In genomic region chr1:155208406-155208655, GRCh38 we compare ENCODE assay signal across 8 cellular contexts. TPM values are rescaled to one million over a fixed set of nuclear protein-coding genes. Genes with fewer than 3 reads are reported as not detected.
A peak's percentile ranks its signal among the peaks of the same experiment; 100 is the strongest.
DNase-seq lines count a peak whose midpoint lies in the region; TF ChIP-seq lines count a peak whose summit lies in the region.

No MANE protein-coding gene starts in this region.

- H3K27me3 ChIP-seq in BLaER1 (no peaks in the 10 kb centered on the region), Karpas-422 (ENCODE audit: low read length) (no peaks in the 10 kb centered on the region), neural cell (ENCODE audit: insufficient read depth, low read depth, low read length) (no peaks in the 10 kb centered on the region)

- H3K4me1 ChIP-seq in BLaER1 = peaks cover 42% of the 10 kb centered on the region
- peaks cover 29% of the 10 kb centered on the region for H3K4me1 ChIP-seq in Karpas-422 (ENCODE audit: low read length)

- H2AFZ ChIP-seq in Karpas-422 (ENCODE audit: low read length) (no peak overlapping the region), neural cell (ENCODE audit: low read depth, low read length) (peak overlapping the region; percentile 9)

- no peak for TF ChIP-seq CTCF in coronary artery (IDR thresholded peaks at IDR 0.05)
- TF ChIP-seq CTCF in neural cell (IDR thresholded peaks at IDR 0.05; ENCODE audit: poor library complexity, severe bottlenecking) = no peak

- TF ChIP-seq RAD21 in neural cell (conservative IDR thresholded peaks at IDR 0.05) = no peak

- H3K9me3 ChIP-seq in BLaER1 (no peaks in the 10 kb centered on the region), Karpas-422 (ENCODE audit: low read length) (no peaks in the 10 kb centered on the region), neural cell (ENCODE audit: low read length) (no peaks in the 10 kb centered on the region)

- TF ChIP-seq EP300 in neural cell (conservative IDR thresholded peaks at IDR 0.05; ENCODE audit: poor library complexity, severe bottlenecking) = no peak

- H3K4me2 ChIP-seq in BLaER1 (peak overlapping the region; percentile 99), Karpas-422 (ENCODE audit: low read depth, low read length, poor library complexity, severe bottlenecking) (peak overlapping the region; percentile 98), neural cell (ENCODE audit: low read length) (peak overlapping the region; percentile 100)

- H3F3A ChIP-seq in neural cell (ENCODE audit: insufficient read depth, low read length, poor library complexity, severe bottlenecking) = peaks cover 6% of the 10 kb centered on the region

- H3K9me2 ChIP-seq in Karpas-422 (replicated peaks; ENCODE audit: insufficient read depth, low read length) = no peaks in the 10 kb centered on the region
- no peaks in the 10 kb centered on the region for H3K9me2 ChIP-seq in neural cell (ENCODE audit: insufficient read depth, low read length)

- peak overlapping the region; percentile 86 for H3K9ac ChIP-seq in BLaER1
- peak overlapping the region; percentile 92 for H3K9ac ChIP-seq in Karpas-422 (ENCODE audit: low read length)
- peak overlapping the region; percentile 100 for H3K9ac ChIP-seq in neural cell (ENCODE audit: low read length)

- H3K36me3 ChIP-seq in BLaER1 (peaks cover 24% of the 10 kb centered on the region), Karpas-422 (ENCODE audit: insufficient read depth, low read length) (no peaks in the 10 kb centered on the region), neural cell (ENCODE audit: insufficient read depth, low read length) (no peaks in the 10 kb centered on the region)

- H4K20me1 ChIP-seq in BLaER1 (no peaks in the 10 kb centered on the region), Karpas-422 (ENCODE audit: insufficient read depth, low read depth, low read length) (no peaks in the 10 kb centered on the region), neural cell (ENCODE audit: insufficient read depth) (no peaks in the 10 kb centered on the region)

- peaks cover 16% of the 10 kb centered on the region for H3K79me2 ChIP-seq in Karpas-422 (ENCODE audit: low read length)
- peaks cover 24% of the 10 kb centered on the region for H3K79me2 ChIP-seq in neural cell (replicated peaks; ENCODE audit: insufficient read depth, low read length)

- peak overlapping the region; percentile 95 for H3K27ac ChIP-seq in BLaER1
- peak overlapping the region; percentile 86 for H3K27ac ChIP-seq in Karpas-422 (ENCODE audit: low read length)
- peak overlapping the region; percentile 97 to 98 for H3K27ac ChIP-seq in coronary artery
- peak overlapping the region; percentile 100 for H3K27ac ChIP-seq in neural cell (ENCODE audit: low read length)

- H3K4me3 ChIP-seq in BLaER1 = peak overlapping the region; percentile 94
- peak overlapping the region; percentile 99 for H3K4me3 ChIP-seq in Karpas-422 (ENCODE audit: low read length)
- H3K4me3 ChIP-seq in coronary artery = peak overlapping the region; percentile 81
- peak overlapping the region; percentile 91 for H3K4me3 ChIP-seq in neural cell (ENCODE audit: low read length)

- DNase-seq in Karpas-422 (no peak), coronary artery (ENCODE audit: low spot score) (no peak), NCI-H748 (lab: John Stamatoyannopoulos, UW; ENCODE audit: unreplicated experiment) (no peak), NCI-H2081 (lab: John Stamatoyannopoulos, UW) (no peak), NCI-H69 (lab: John Stamatoyannopoulos, UW) (no peak), GDM1 (lab: John Stamatoyannopoulos, UW) (no peak)

TF ChIP-seq in neural cell, 6 proteins besides CTCF, POLR2A, EP300 and RAD21:
- no peak for TF ChIP-seq REST (IDR thresholded peaks at IDR 0.05; ENCODE audit: borderline replicate concordance)
- peak; percentile 12 for TF ChIP-seq TAF1 (IDR thresholded peaks at IDR 0.05; ENCODE audit: low read depth)
TF ChIP-seq in neural cell: peak in this region for 1.

RNA-seq across cellular contexts. Expression of gene MTX1, which starts 0.2 kb away (rescaled TPM):
- 49.5 and 56.9 TPM in 2 replicates for total RNA-seq in Karpas-422 (2014; rRNA removed; shearing (Covaris generic); ENCODE audit: low replicate concordance)
- polyA plus RNA-seq in neural cell = 48.0 and 55.0 TPM in 2 replicates
- 19.6 and 23.1 TPM in 2 replicates for polyA minus RNA-seq in neural cell

RNA-seq across cellular contexts. Expression of gene THBS3, which starts 0.6 kb away (rescaled TPM):
- total RNA-seq in Karpas-422 (2014; rRNA removed; shearing (Covaris generic); ENCODE audit: low replicate concordance) = 11.9 and 18.7 TPM in 2 replicates
- 99.6 and 126 TPM in 2 replicates for polyA plus RNA-seq in neural cell
- polyA minus RNA-seq in neural cell = 55.0 and 58.9 TPM in 2 replicates

RNA-seq across cellular contexts. Expression of gene TRIM46, which starts 34.7 kb away (rescaled TPM):
- 5.1 and 19.2 TPM in 2 replicates for total RNA-seq in Karpas-422 (2014; rRNA removed; shearing (Covaris generic); ENCODE audit: low replicate concordance)
- 31.5 and 49.0 TPM in 2 replicates for polyA plus RNA-seq in neural cell
- 38.0 and 38.7 TPM in 2 replicates for polyA minus RNA-seq in neural cell

RNA-seq across cellular contexts. Expression of gene KRTCAP2, which starts 35.2 kb away (rescaled TPM):
- total RNA-seq in Karpas-422 (2014; rRNA removed; shearing (Covaris generic); ENCODE audit: low replicate concordance) = 237 and 400 TPM in 2 replicates
- 175 and 187 TPM in 2 replicates for polyA plus RNA-seq in neural cell
- polyA minus RNA-seq in neural cell = 43.6 and 54.6 TPM in 2 replicates

RNA-seq across cellular contexts. Expression of gene ENTREP3, which starts 47.0 kb away (rescaled TPM):
- total RNA-seq in Karpas-422 (2014; rRNA removed; shearing (Covaris generic); ENCODE audit: low replicate concordance) = 20.7 and 30.6 TPM in 2 replicates
- 9.8 and 11.1 TPM in 2 replicates for polyA plus RNA-seq in neural cell
- polyA minus RNA-seq in neural cell = 8.0 and 8.6 TPM in 2 replicates
